Comparison of ENCODE assay signal across 26 cellular contexts in the genomic region with DNA sequence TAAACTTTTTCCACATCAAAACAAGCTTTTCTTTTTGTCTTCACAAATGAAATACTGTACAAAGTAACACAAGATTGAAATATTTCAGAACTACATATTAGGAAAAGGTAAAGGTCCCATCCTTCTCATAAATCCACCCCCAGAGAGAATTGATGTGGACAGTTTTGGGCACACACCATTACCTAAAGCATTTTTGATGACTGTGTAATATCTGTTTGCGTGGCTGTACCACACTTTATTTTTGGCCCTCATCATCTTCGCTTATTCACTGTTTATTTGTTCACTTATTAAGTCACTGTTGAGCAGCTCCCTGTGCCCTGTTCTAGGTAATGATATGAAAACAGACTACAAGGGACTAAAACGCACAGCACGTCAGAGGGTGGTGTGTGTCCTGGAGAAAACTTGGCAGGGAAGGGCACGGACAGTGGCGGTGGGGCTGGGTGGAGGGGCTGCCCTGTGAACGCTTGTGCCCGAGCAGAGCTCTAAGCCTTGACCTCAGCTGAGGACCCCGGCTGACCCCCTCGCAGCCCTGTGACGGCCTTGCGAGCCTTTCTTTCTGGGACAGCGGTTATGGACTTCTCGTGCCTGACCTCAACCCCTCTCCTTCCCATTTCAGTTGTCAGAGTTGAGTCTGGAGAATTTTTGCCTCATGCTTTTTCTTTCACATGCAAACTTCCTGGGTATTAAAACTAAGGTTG.
"Had no signal": no experiment of that assay in that cellular context is flagged by ENCODE, and none has a peak within 500 bp of the region (broad histone marks: within the 10 kb centered on the region; RNA-seq: fewer than 3 reads in every experiment).

No MANE protein-coding gene starts in this region.

- ATAC-seq: foreskin keratinocyte; gastroesophageal sphincter; heart right ventricle; left ventricle myocardium superior; lower lobe of right lung; naive thymus-derived CD8-positive, alpha-beta T cell; pancreas; sciatic nerve; stimulated activated effector memory CD8-positive, alpha-beta T cell treated with anti-CD3 and anti-CD28 coated beads, Interleukin-12 subunit alpha, Interleukin-12 subunit beta, amount 100 ng/mL, for 72 hours; stimulated activated naive CD8-positive, alpha-beta T cell treated with anti-CD3 and anti-CD28 coated beads, Interleukin-15, Interleukin-2, amounts not matched to agents 100 U/mL and 50 U/mL, for 24 hours had no signal

- H3K4me3 ChIP-seq: colonic mucosa, esophagus muscularis mucosa, gastroesophageal sphincter, heart right ventricle, lower lobe of right lung, pancreas, smooth muscle cell, tibial artery had no signal

- H3K9me3 ChIP-seq: colonic mucosa, esophagus muscularis mucosa, gastroesophageal sphincter, heart right ventricle, lower lobe of right lung, pancreas, testis, tibial artery had no signal

- H3K27me3 ChIP-seq: colonic mucosa, foreskin keratinocyte, pancreas, testis had no signal

- H3K4me3 Mint-ChIP-seq: dendritic cell treated with granulocyte-macrophage colony-stimulating factor and Interleukin-4, amounts not matched to agents 40 ng/mL and 50 ng/mL, for 4 days; naive thymus-derived CD8-positive, alpha-beta T cell; nephron progenitor cell; stimulated activated effector memory CD8-positive, alpha-beta T cell treated with anti-CD3 and anti-CD28 coated beads, Interleukin-12 subunit alpha, Interleukin-12 subunit beta, amount 100 ng/mL, for 72 hours; type B pancreatic cell had no signal

- H3K4me1 ChIP-seq: colonic mucosa, esophagus muscularis mucosa, foreskin keratinocyte, gastroesophageal sphincter, heart right ventricle, lower lobe of right lung, pancreas, testis, tibial artery had no signal

- DNase-seq: colonic mucosa; effector CD8-positive, alpha-beta T cell; foreskin keratinocyte; heart right ventricle; hippocampal formation; kidney glomerular epithelial cell; left ventricle myocardium superior; lower lobe of right lung; naive thymus-derived CD8-positive, alpha-beta T cell; nephron progenitor cell; occipital lobe; pancreas; stimulated activated CD4-positive, alpha-beta T cell treated with anti-CD3 and anti-CD28 coated beads, Interleukin-12 subunit alpha, Interleukin-12 subunit beta, amount 100 ng/mL, for 4 hours; stimulated activated CD4-positive, alpha-beta T cell treated with anti-CD3 and anti-CD28 coated beads, Interleukin-1b, Interleukin-23, amount 100 ng/mL, for 48 hours; stimulated activated CD4-positive, alpha-beta T cell treated with anti-CD3 and anti-CD28 coated beads, Interleukin-4, amount 100 ng/mL, for 24 hours; stimulated activated naive CD8-positive, alpha-beta T cell treated with anti-CD3 and anti-CD28 coated beads, Interleukin-15, Interleukin-2, amounts not matched to agents 100 U/mL and 50 U/mL, for 24 hours; substantia nigra; testis; tibial artery had no signal

- H3K9me3 Mint-ChIP-seq: dendritic cell treated with granulocyte-macrophage colony-stimulating factor and Interleukin-4, amounts not matched to agents 40 ng/mL and 50 ng/mL, for 4 days; naive thymus-derived CD8-positive, alpha-beta T cell; nephron progenitor cell; stimulated activated effector memory CD8-positive, alpha-beta T cell treated with anti-CD3 and anti-CD28 coated beads, Interleukin-12 subunit alpha, Interleukin-12 subunit beta, amount 100 ng/mL, for 72 hours had no signal

- H3K36me3 Mint-ChIP-seq: naive thymus-derived CD8-positive, alpha-beta T cell; stimulated activated effector memory CD8-positive, alpha-beta T cell treated with anti-CD3 and anti-CD28 coated beads, Interleukin-12 subunit alpha, Interleukin-12 subunit beta, amount 100 ng/mL, for 72 hours; type B pancreatic cell had no signal

- H3K4me2 ChIP-seq: smooth muscle cell had no signal

- H3K27ac Mint-ChIP-seq: dendritic cell treated with granulocyte-macrophage colony-stimulating factor and Interleukin-4, amounts not matched to agents 40 ng/mL and 50 ng/mL, for 4 days; nephron progenitor cell; stimulated activated effector memory CD8-positive, alpha-beta T cell treated with anti-CD3 and anti-CD28 coated beads, Interleukin-12 subunit alpha, Interleukin-12 subunit beta, amount 100 ng/mL, for 72 hours; type B pancreatic cell had no signal

- H3K4me1 Mint-ChIP-seq: naive thymus-derived CD8-positive, alpha-beta T cell; stimulated activated effector memory CD8-positive, alpha-beta T cell treated with anti-CD3 and anti-CD28 coated beads, Interleukin-12 subunit alpha, Interleukin-12 subunit beta, amount 100 ng/mL, for 72 hours had no signal

- H3K36me3 ChIP-seq: colonic mucosa, esophagus muscularis mucosa, gastroesophageal sphincter, heart right ventricle, lower lobe of right lung, pancreas, tibial artery had no signal

- H3K27ac ChIP-seq: colonic mucosa, esophagus muscularis mucosa, foreskin keratinocyte, gastroesophageal sphincter, heart right ventricle, lower lobe of right lung, pancreas, testis, tibial artery had no signal
